8 cellular contexts compared by ENCODE assay signal in genomic region chr14:77094672-77095284, GRCh38. TPM values are rescaled to one million over a fixed set of nuclear protein-coding genes. Genes with fewer than 3 reads are reported as not detected.
A peak's percentile ranks its signal among the peaks of the same experiment; 100 is the strongest.
DNase-seq lines count a peak whose midpoint lies in the region; ATAC-seq and TF ChIP-seq lines count a peak whose summit lies in the region.

No MANE protein-coding gene starts in this region.

- H3K4me1 ChIP-seq in PC-9 (replicated peaks; ENCODE audit: insufficient read depth) (peaks cover 25% of the 10 kb centered on the region), neutrophil (ENCODE audit: control insufficient read depth in 1 of 2, insufficient read depth in 1 of 2, low read depth in 1 of 2, low read length in 1 of 2) (peaks cover 64 to 66% of the 10 kb centered on the region in 2 experiments)

- H3K9me2 ChIP-seq in PC-9 (ENCODE audit: insufficient read depth): no peaks in the 10 kb centered on the region

- no peak overlapping the region for H3K4me2 ChIP-seq in PC-9

- H3K27ac ChIP-seq in PC-9 (no peak overlapping the region), neutrophil (no peak overlapping the region)

- H3K4me3 ChIP-seq in PC-9: no peak overlapping the region
- no peak overlapping the region for H3K4me3 ChIP-seq in fibroblast of pulmonary artery (replicated peaks; ENCODE audit: low read depth, low read length)
- no peak overlapping the region for H3K4me3 ChIP-seq in neutrophil (ENCODE audit: low read depth in 1 of 2, low read length in 1 of 2)

- H3K27me3 ChIP-seq in PC-9 (ENCODE audit: insufficient read depth, low read depth): no peaks in the 10 kb centered on the region
- H3K27me3 ChIP-seq in neutrophil: no peaks in the 10 kb centered on the region

- H2AFZ ChIP-seq in PC-9: no peak overlapping the region

- peaks cover 33% of the 10 kb centered on the region for H3K79me2 ChIP-seq in PC-9 (ENCODE audit: low read depth)

- H3K9me3 ChIP-seq in PC-9 (ENCODE audit: insufficient read depth, low read depth) (peaks cover 14% of the 10 kb centered on the region), neutrophil (no peaks in the 10 kb centered on the region)

- CTCF ChIA-PET in PC-9 (lab: Charles Lee): interaction anchor here (0.6 to 3.0 kb wide), 21 partner anchors 8 to 1069 kb away, joined by 3 to 26 read pairs (median 5); no protein-coding TSS in a partner anchor

- POLR2A ChIA-PET in PC-9 (lab: Charles Lee; ENCODE audit: unreplicated experiment): interaction anchor here (0.6 to 0.7 kb wide), 4 partner anchors 16 to 1918 kb away, joined by 3 to 12 read pairs (median 4); partner anchors contain the start of gene TMED10

- H3K36me3 ChIP-seq in PC-9 (ENCODE audit: low read depth): no peaks in the 10 kb centered on the region
- no peaks in the 10 kb centered on the region for H3K36me3 ChIP-seq in neutrophil

- intact Hi-C loops in PC-9 (cut with micrococcal nuclease; ENCODE audit: unreplicated experiment): loop anchor here (1.0 to 5.0 kb wide), 10 partner anchors 24 to 384 kb away; partner anchors contain the start of gene IRF2BPL

- peak; percentile 99 for TF ChIP-seq CTCF in PC-9 (conservative IDR thresholded peaks at IDR 0.05)
- TF ChIP-seq CTCF in fibroblast of pulmonary artery (IDR thresholded peaks at IDR 0.05; ENCODE audit: low read length, missing control alignments): peak; percentile 93
- TF ChIP-seq CTCF in neutrophil (IDR thresholded peaks at IDR 0.05): peak; percentile 78

- no peak for ATAC-seq in GM21381 (IDR thresholded peaks at IDR 0.05; ENCODE audit: unreplicated experiment)

- H3F3A ChIP-seq in PC-9 (ENCODE audit: insufficient read depth, low read depth): peaks cover 28% of the 10 kb centered on the region

- no peaks in the 10 kb centered on the region for H4K20me1 ChIP-seq in PC-9 (ENCODE audit: insufficient read depth)

- BruUV-seq in PC-9 (replicated peaks; lab: Mats Ljungman, UMichigan): no TSS peak

- DNase-seq in D341Med (ENCODE audit: low spot score): peak; percentile 67
- DNase-seq in KG1 (lab: John Stamatoyannopoulos, UW): peak; percentile 31
- DNase-seq in PC-9: peak; percentile 83 to 93
- DNase-seq in activated T-cell treated with anti-CD3 and anti-CD28 coated beads, Interleukin-2, amount 50 U/mL, for 48 hours: peak; percentile 82 to 86
- peak; percentile 91 for DNase-seq in fibroblast of pulmonary artery (ENCODE audit: low read depth)
- peak; percentile 92 for DNase-seq in superior temporal gyrus (ENCODE audit: extremely low spot score)

RNA-seq across cellular contexts. Expression of gene CIPC, which starts 3.3 kb away (rescaled TPM):
- 54.7 and 66.3 TPM in 2 replicates for total RNA-seq in PC-9 (2021)

RNA-seq across cellular contexts. Expression of gene ZDHHC22, which starts 46.8 kb away (rescaled TPM):
- total RNA-seq in PC-9 (2021): not detected in 2 replicates

Comparison
In these comparisons a context has a peak if more than half of its experiments do, and no peak if none do; other contexts are left out.
1. DNase-seq: peak in every context shown above with its lines; median percentile 92 in superior temporal gyrus; 91 in fibroblast of pulmonary artery; 88 in PC-9; 84 in activated T-cell treated with anti-CD3 and anti-CD28 coated beads, Interleukin-2, amount 50 U/mL, for 48 hours; 67 in D341Med; 31 in KG1.